7 cellular contexts compared by ENCODE assay signal in the genomic region with DNA sequence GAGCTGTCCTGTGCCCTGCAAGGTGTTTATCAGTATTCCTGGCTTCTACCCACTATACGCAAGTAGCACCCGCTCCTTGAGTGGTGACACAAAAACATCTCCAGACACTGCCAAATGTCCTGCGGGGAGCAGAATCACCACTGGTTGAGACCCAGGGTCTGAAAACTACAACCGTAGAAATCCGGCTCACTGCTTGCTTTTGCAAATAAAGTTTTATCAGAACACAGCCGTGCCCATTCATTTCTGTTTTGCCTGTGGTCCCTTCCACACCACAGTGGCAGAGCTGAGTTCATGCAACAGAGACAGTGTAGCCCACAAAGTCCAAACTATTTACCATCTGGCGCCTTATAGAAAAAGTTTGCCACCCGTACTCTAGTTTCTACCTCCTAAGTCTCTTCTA.
"Had no signal": no experiment of that assay in that cellular context is flagged by ENCODE, and none has a peak within 500 bp of the region (broad histone marks: within the 10 kb centered on the region; RNA-seq: fewer than 3 reads in every experiment).

No MANE protein-coding gene starts in this region.

- H3K27ac Mint-ChIP-seq: IgD-negative memory B cell had no signal

- FAIRE-seq: HTR-8/SVneo had no signal

- H3K4me3 Mint-ChIP-seq: IgD-negative memory B cell had no signal

- H3K27ac ChIP-seq: HL-60, KMS-11 had no signal

- DNase-seq: IMR-90, KBM-7, KG1 had no signal

- H3K9ac ChIP-seq: KMS-11 had no signal

- H3K36me3 Mint-ChIP-seq: IgD-negative memory B cell had no signal

- H3K4me1 Mint-ChIP-seq: IgD-negative memory B cell had no signal

- H3K4me2 ChIP-seq: KMS-11 had no signal
